Comparison of ENCODE assay signal across 1 cellular context in genomic region chr5:1103505-1104326, GRCh38.
A peak's percentile ranks its signal among the peaks of the same experiment; 100 is the strongest.
TF ChIP-seq lines count a peak whose summit lies in the region.

No MANE protein-coding gene starts in this region.

TF ChIP-seq in K562, 482 proteins besides CTCF, POLR2A, EP300 and RAD21 (continued from another document and continues in another):
- TF ChIP-seq, protein P1, sequence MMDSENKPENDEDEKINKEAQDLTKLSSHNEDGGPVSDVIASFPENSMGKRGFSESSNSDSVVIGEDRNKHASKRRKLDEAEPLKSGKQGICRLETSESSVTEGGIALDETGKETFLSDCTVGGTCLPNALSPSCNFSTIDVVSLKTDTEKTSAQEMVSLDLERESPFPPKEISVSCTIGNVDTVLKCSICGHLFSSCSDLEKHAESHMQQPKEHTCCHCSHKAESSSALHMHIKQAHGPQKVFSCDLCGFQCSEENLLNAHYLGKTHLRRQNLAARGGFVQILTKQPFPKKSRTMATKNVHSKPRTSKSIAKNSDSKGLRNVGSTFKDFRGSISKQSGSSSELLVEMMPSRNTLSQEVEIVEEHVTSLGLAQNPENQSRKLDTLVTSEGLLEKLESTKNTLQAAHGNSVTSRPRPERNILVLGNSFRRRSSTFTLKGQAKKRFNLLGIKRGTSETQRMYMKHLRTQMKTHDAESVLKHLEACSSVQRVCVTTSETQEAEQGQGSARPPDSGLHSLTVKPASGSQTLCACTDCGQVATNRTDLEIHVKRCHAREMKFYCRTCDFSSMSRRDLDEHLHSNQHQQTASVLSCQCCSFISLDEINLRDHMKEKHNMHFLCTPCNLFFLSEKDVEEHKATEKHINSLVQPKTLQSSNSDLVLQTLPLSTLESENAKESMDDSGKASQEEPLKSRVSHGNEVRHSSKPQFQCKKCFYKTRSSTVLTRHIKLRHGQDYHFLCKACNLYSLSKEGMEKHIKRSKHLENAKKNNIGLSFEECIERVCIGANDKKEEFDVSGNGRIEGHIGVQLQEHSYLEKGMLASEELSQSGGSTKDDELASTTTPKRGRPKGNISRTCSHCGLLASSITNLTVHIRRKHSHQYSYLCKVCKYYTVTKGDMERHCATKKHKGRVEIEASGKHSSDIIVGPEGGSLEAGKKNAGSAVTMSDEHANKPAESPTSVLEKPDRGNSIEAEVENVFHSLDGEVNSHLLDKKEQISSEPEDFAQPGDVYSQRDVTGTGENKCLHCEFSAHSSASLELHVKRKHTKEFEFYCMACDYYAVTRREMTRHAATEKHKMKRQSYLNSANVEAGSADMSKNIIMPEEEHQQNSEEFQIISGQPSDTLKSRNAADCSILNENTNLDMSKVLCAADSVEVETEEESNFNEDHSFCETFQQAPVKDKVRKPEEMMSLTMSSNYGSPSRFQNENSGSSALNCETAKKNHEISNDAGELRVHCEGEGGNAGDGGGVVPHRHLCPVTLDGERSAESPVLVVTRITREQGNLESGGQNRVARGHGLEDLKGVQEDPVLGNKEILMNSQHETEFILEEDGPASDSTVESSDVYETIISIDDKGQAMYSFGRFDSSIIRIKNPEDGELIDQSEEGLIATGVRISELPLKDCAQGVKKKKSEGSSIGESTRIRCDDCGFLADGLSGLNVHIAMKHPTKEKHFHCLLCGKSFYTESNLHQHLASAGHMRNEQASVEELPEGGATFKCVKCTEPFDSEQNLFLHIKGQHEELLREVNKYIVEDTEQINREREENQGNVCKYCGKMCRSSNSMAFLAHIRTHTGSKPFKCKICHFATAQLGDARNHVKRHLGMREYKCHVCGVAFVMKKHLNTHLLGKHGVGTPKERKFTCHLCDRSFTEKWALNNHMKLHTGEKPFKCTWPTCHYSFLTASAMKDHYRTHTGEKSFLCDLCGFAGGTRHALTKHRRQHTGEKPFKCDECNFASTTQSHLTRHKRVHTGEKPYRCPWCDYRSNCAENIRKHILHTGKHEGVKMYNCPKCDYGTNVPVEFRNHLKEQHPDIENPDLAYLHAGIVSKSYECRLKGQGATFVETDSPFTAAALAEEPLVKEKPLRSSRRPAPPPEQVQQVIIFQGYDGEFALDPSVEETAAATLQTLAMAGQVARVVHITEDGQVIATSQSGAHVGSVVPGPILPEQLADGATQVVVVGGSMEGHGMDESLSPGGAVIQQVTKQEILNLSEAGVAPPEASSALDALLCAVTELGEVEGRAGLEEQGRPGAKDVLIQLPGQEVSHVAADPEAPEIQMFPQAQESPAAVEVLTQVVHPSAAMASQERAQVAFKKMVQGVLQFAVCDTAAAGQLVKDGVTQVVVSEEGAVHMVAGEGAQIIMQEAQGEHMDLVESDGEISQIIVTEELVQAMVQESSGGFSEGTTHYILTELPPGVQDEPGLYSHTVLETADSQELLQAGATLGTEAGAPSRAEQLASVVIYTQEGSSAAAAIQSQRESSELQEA (IDR thresholded peaks at IDR 0.05; ENCODE audit: low read depth) = no peak
- TF ChIP-seq RBFOX2 (IDR thresholded peaks at IDR 0.05; ENCODE audit: low read depth, low read length) (no peak), HDAC6 (IDR thresholded peaks at IDR 0.05; ENCODE audit: low read depth, low read length) (no peak), NFIC (IDR thresholded peaks at IDR 0.05) (peak; percentile 16; the same call in 1 of the 2 replicates), ZBTB26 (CRISPR knock-in tag; IDR thresholded peaks at IDR 0.05) (no peak), ARHGAP35 (IDR thresholded peaks at IDR 0.05; ENCODE audit: partially characterized antibody) (peak; percentile 51), E2F8 (IDR thresholded peaks at IDR 0.05; ENCODE audit: low read depth, partially characterized antibody) (no peak), RERE (CRISPR knock-in tag; IDR thresholded peaks at IDR 0.05; ENCODE audit: borderline replicate concordance) (no peak), HMGN3 (IDR thresholded peaks at IDR 0.05; ENCODE audit: borderline replicate concordance, extremely low read depth, insufficient read length, low read depth, low read length) (no peak), SNRNP70 (optimal IDR thresholded peaks at IDR 0.05; ENCODE audit: low read depth, low read length) (no peak), SRSF1 (IDR thresholded peaks at IDR 0.05; ENCODE audit: low read depth, low read length) (no peak), MEF2A (IDR thresholded peaks at IDR 0.05; ENCODE audit: control insufficient read depth, low read depth, low read length) (no peak), ZNF24 (IDR thresholded peaks at IDR 0.05) (no peak), SMARCA4 (IDR thresholded peaks at IDR 0.05) (no peak), BRF1 (IDR thresholded peaks at IDR 0.05; ENCODE audit: borderline replicate concordance, extremely low read depth, insufficient read length) (no peak), CHD2 (IDR thresholded peaks at IDR 0.05; ENCODE audit: low read depth, low read length) (no peak), MBD1 (CRISPR knock-in tag; IDR thresholded peaks at IDR 0.05) (no peak), SRSF9 (IDR thresholded peaks at IDR 0.05; ENCODE audit: borderline replicate concordance, low read depth, low read length) (no peak), PHF8 (IDR thresholded peaks at IDR 0.05; ENCODE audit: borderline replicate concordance, low read length) (no peak), RAD51 (IDR thresholded peaks at IDR 0.05; ENCODE audit: borderline replicate concordance, low read depth) (peak; percentile 74; the same call in 1 of the 2 replicates), NUFIP1 (IDR thresholded peaks at IDR 0.05; ENCODE audit: partially characterized antibody) (no peak), NONO (IDR thresholded peaks at IDR 0.05; ENCODE audit: low read depth in 2 of 2, low read length in 1 of 2) (no peak), FOXM1 (IDR thresholded peaks at IDR 0.05; ENCODE audit: low read depth) (no peak), FOXM1 (CRISPR knock-in tag; IDR thresholded peaks at IDR 0.05; ENCODE audit: low read depth) (no peak), ZNF324 (CRISPR knock-in tag; IDR thresholded peaks at IDR 0.05) (no peak), KDM2B (CRISPR knock-in tag; IDR thresholded peaks at IDR 0.05) (no peak)
- TF ChIP-seq, protein P2, sequence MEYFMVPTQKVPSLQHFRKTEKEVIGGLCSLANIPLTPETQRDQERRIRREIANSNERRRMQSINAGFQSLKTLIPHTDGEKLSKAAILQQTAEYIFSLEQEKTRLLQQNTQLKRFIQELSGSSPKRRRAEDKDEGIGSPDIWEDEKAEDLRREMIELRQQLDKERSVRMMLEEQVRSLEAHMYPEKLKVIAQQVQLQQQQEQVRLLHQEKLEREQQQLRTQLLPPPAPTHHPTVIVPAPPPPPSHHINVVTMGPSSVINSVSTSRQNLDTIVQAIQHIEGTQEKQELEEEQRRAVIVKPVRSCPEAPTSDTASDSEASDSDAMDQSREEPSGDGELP (CRISPR knock-in tag; IDR thresholded peaks at IDR 0.05; ENCODE audit: borderline replicate concordance) = 0 out of 2 replicates have a peak, but pooled peaks have one; percentile 24
- TF ChIP-seq, protein P3, sequence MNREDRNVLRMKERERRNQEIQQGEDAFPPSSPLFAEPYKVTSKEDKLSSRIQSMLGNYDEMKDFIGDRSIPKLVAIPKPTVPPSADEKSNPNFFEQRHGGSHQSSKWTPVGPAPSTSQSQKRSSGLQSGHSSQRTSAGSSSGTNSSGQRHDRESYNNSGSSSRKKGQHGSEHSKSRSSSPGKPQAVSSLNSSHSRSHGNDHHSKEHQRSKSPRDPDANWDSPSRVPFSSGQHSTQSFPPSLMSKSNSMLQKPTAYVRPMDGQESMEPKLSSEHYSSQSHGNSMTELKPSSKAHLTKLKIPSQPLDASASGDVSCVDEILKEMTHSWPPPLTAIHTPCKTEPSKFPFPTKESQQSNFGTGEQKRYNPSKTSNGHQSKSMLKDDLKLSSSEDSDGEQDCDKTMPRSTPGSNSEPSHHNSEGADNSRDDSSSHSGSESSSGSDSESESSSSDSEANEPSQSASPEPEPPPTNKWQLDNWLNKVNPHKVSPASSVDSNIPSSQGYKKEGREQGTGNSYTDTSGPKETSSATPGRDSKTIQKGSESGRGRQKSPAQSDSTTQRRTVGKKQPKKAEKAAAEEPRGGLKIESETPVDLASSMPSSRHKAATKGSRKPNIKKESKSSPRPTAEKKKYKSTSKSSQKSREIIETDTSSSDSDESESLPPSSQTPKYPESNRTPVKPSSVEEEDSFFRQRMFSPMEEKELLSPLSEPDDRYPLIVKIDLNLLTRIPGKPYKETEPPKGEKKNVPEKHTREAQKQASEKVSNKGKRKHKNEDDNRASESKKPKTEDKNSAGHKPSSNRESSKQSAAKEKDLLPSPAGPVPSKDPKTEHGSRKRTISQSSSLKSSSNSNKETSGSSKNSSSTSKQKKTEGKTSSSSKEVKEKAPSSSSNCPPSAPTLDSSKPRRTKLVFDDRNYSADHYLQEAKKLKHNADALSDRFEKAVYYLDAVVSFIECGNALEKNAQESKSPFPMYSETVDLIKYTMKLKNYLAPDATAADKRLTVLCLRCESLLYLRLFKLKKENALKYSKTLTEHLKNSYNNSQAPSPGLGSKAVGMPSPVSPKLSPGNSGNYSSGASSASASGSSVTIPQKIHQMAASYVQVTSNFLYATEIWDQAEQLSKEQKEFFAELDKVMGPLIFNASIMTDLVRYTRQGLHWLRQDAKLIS (CRISPR knock-in tag; IDR thresholded peaks at IDR 0.05) = no peak
